In genomic region chr1:32920833-32921232, GRCh38 we compare ENCODE assay signal across 1 cellular context.
TF ChIP-seq lines count a peak whose summit lies in the region.

No MANE protein-coding gene starts in this region.

TF ChIP-seq in K562, 482 proteins besides CTCF, POLR2A, EP300 and RAD21:
- TF ChIP-seq SPI1 (IDR thresholded peaks at IDR 0.05; ENCODE audit: borderline replicate concordance, low read depth, low read length): peak; percentile 58; the same call in 1 of the 2 replicates
- no peak for TF ChIP-seq ZSCAN29 (IDR thresholded peaks at IDR 0.05)
- TF ChIP-seq NR4A1 (CRISPR knock-in tag; IDR thresholded peaks at IDR 0.05): no peak
- 0 out of 2 replicates have a peak, but pooled peaks have one; percentile 57 for TF ChIP-seq NR4A1 (tag; IDR thresholded peaks at IDR 0.05)
- peak; percentile 49; the same call in 1 of the 2 replicates for TF ChIP-seq ZNF395 (CRISPR knock-in tag; IDR thresholded peaks at IDR 0.05)
- TF ChIP-seq FOXJ3 (CRISPR knock-in tag; IDR thresholded peaks at IDR 0.05): no peak
- peak; percentile 50; the same call in 1 of the 2 replicates for TF ChIP-seq HDAC8 (tag; IDR thresholded peaks at IDR 0.05)
